Comparison of ENCODE assay signal across 1 cellular context in the genomic region with DNA sequence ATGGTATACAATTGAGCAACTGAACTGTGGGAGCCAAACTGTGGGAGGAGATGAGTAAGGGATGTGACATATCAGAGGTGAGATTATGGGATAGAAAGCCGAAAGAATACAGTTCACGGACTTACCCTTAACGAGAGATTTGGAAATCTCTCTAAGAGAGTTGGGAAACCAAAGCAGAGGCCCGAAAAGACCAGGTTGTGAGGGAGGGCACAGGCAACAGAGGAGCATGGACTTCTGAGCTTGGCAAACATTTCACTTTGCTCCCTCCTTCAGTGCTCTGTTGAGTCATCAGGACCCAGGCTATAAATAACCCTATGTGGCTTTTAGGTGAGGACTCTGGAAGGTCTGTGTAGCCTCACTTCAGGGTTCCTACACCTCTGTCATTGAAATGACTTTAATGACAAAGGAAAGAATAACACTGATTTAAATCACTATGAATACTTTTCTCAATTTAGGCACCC.
TF ChIP-seq lines count a peak whose summit lies in the region.

No MANE protein-coding gene starts in this region.

TF ChIP-seq in K562, 482 proteins besides CTCF, POLR2A, EP300 and RAD21 (continued from another document):
- TF ChIP-seq HSF4 (CRISPR knock-in tag; IDR thresholded peaks at IDR 0.05; ENCODE audit: borderline replicate concordance) (no peak), JUND (IDR thresholded peaks at IDR 0.05; ENCODE audit: borderline replicate concordance, low read depth, low read length) (peak; percentile 45; the same call in 1 of the 2 replicates), JUND (tag; IDR thresholded peaks at IDR 0.05; ENCODE audit: borderline replicate concordance, low read depth, low read length) (peak; percentile 51; the same call in 1 of the 3 replicates), KLF16 (IDR thresholded peaks at IDR 0.05) (no peak), CEBPG (CRISPR knock-in tag; IDR thresholded peaks at IDR 0.05) (no peak), CEBPG (tag; conservative IDR thresholded peaks at IDR 0.05 in 1 of 2, IDR thresholded peaks at IDR 0.05 in 1 of 2) (peak in 1 of 2 experiments; percentile 68; a peak in 3 of 4 replicates), ZNF75A (CRISPR knock-in tag; IDR thresholded peaks at IDR 0.05) (no peak), TEAD1 (CRISPR knock-in tag; IDR thresholded peaks at IDR 0.05) (no peak), MEF2D (tag; conservative IDR thresholded peaks at IDR 0.05; ENCODE audit: low read depth) (peak; percentile 81), SMARCE1 (IDR thresholded peaks at IDR 0.05) (0 out of 2 replicates have a peak, but pooled peaks have one; percentile 46), MYBL2 (IDR thresholded peaks at IDR 0.05; ENCODE audit: low read depth) (no peak), MYBL2 (CRISPR knock-in tag; IDR thresholded peaks at IDR 0.05; ENCODE audit: borderline replicate concordance) (no peak), CBFA2T3 (IDR thresholded peaks at IDR 0.05) (peak; percentile 63), BCOR (IDR thresholded peaks at IDR 0.05) (no peak), MEF2A (IDR thresholded peaks at IDR 0.05; ENCODE audit: control insufficient read depth, low read depth, low read length) (peak; percentile 75), NRF1 (conservative IDR thresholded peaks at IDR 0.05 in 1 of 2, IDR thresholded peaks at IDR 0.05 in 1 of 2) (no peak), NR2C2 (CRISPR knock-in tag; IDR thresholded peaks at IDR 0.05) (no peak), NR2C2 (tag; IDR thresholded peaks at IDR 0.05) (no peak), FOSL1 (tag; conservative IDR thresholded peaks at IDR 0.05) (peak; percentile 70), ZNF57 (CRISPR knock-in tag; IDR thresholded peaks at IDR 0.05) (no peak), RCOR1 (IDR thresholded peaks at IDR 0.05; ENCODE audit: borderline replicate concordance in 1 of 2, low read depth in 2 of 2, low read length in 2 of 2) (peak in 1 of 2 experiments; percentile 36; a peak in 1 of 4 replicates)
- TF ChIP-seq, protein P1, sequence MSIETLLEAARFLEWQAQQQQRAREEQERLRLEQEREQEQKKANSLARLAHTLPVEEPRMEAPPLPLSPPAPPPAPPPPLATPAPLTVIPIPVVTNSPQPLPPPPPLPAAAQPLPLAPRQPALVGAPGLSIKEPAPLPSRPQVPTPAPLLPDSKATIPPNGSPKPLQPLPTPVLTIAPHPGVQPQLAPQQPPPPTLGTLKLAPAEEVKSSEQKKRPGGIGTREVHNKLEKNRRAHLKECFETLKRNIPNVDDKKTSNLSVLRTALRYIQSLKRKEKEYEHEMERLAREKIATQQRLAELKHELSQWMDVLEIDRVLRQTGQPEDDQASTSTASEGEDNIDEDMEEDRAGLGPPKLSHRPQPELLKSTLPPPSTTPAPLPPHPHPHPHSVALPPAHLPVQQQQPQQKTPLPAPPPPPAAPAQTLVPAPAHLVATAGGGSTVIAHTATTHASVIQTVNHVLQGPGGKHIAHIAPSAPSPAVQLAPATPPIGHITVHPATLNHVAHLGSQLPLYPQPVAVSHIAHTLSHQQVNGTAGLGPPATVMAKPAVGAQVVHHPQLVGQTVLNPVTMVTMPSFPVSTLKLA (conservative IDR thresholded peaks at IDR 0.05): no peak
- TF ChIP-seq, protein P2, sequence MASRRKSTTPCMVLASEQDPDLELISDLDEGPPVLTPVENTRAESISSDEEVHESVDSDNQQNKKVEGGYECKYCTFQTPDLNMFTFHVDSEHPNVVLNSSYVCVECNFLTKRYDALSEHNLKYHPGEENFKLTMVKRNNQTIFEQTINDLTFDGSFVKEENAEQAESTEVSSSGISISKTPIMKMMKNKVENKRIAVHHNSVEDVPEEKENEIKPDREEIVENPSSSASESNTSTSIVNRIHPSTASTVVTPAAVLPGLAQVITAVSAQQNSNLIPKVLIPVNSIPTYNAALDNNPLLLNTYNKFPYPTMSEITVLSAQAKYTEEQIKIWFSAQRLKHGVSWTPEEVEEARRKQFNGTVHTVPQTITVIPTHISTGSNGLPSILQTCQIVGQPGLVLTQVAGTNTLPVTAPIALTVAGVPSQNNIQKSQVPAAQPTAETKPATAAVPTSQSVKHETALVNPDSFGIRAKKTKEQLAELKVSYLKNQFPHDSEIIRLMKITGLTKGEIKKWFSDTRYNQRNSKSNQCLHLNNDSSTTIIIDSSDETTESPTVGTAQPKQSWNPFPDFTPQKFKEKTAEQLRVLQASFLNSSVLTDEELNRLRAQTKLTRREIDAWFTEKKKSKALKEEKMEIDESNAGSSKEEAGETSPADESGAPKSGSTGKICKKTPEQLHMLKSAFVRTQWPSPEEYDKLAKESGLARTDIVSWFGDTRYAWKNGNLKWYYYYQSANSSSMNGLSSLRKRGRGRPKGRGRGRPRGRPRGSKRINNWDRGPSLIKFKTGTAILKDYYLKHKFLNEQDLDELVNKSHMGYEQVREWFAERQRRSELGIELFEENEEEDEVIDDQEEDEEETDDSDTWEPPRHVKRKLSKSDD (conservative IDR thresholded peaks at IDR 0.05; ENCODE audit: low read length): no peak
- TF ChIP-seq, protein P3, sequence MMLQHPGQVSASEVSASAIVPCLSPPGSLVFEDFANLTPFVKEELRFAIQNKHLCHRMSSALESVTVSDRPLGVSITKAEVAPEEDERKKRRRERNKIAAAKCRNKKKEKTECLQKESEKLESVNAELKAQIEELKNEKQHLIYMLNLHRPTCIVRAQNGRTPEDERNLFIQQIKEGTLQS (IDR thresholded peaks at IDR 0.05): peak; percentile 81
- TF ChIP-seq, protein P3 (CRISPR knock-in tag; conservative IDR thresholded peaks at IDR 0.05): no peak
- TF ChIP-seq, protein P4, sequence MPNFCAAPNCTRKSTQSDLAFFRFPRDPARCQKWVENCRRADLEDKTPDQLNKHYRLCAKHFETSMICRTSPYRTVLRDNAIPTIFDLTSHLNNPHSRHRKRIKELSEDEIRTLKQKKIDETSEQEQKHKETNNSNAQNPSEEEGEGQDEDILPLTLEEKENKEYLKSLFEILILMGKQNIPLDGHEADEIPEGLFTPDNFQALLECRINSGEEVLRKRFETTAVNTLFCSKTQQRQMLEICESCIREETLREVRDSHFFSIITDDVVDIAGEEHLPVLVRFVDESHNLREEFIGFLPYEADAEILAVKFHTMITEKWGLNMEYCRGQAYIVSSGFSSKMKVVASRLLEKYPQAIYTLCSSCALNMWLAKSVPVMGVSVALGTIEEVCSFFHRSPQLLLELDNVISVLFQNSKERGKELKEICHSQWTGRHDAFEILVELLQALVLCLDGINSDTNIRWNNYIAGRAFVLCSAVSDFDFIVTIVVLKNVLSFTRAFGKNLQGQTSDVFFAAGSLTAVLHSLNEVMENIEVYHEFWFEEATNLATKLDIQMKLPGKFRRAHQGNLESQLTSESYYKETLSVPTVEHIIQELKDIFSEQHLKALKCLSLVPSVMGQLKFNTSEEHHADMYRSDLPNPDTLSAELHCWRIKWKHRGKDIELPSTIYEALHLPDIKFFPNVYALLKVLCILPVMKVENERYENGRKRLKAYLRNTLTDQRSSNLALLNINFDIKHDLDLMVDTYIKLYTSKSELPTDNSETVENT (CRISPR knock-in tag; IDR thresholded peaks at IDR 0.05): no peak
